Comparison of ENCODE assay signal across 1 cellular context in genomic region chr15:92903956-92904831, GRCh38.
TF ChIP-seq lines count a peak whose summit lies in the region.

No MANE protein-coding gene starts in this region.

TF ChIP-seq in GM12878, 131 proteins besides CTCF, POLR2A, EP300 and RAD21 (continued from another document and continues in another):
- TF ChIP-seq, protein P1, sequence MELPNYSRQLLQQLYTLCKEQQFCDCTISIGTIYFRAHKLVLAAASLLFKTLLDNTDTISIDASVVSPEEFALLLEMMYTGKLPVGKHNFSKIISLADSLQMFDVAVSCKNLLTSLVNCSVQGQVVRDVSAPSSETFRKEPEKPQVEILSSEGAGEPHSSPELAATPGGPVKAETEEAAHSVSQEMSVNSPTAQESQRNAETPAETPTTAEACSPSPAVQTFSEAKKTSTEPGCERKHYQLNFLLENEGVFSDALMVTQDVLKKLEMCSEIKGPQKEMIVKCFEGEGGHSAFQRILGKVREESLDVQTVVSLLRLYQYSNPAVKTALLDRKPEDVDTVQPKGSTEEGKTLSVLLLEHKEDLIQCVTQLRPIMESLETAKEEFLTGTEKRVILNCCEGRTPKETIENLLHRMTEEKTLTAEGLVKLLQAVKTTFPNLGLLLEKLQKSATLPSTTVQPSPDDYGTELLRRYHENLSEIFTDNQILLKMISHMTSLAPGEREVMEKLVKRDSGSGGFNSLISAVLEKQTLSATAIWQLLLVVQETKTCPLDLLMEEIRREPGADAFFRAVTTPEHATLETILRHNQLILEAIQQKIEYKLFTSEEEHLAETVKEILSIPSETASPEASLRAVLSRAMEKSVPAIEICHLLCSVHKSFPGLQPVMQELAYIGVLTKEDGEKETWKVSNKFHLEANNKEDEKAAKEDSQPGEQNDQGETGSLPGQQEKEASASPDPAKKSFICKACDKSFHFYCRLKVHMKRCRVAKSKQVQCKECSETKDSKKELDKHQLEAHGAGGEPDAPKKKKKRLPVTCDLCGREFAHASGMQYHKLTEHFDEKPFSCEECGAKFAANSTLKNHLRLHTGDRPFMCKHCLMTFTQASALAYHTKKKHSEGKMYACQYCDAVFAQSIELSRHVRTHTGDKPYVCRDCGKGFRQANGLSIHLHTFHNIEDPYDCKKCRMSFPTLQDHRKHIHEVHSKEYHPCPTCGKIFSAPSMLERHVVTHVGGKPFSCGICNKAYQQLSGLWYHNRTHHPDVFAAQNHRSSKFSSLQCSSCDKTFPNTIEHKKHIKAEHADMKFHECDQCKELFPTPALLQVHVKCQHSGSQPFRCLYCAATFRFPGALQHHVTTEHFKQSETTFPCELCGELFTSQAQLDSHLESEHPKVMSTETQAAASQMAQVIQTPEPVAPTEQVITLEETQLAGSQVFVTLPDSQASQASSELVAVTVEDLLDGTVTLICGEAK (IDR thresholded peaks at IDR 0.05; ENCODE audit: borderline replicate concordance) = peak; percentile 81
- no peak for TF ChIP-seq MYB (IDR thresholded peaks at IDR 0.05; ENCODE audit: borderline replicate concordance, low read depth, low read length)
- peak; percentile 58; the same call in 1 of the 2 replicates for TF ChIP-seq DPF2 (IDR thresholded peaks at IDR 0.05)
- peak; percentile 97 for TF ChIP-seq IKZF1 (conservative IDR thresholded peaks at IDR 0.05)
- TF ChIP-seq, protein P2, sequence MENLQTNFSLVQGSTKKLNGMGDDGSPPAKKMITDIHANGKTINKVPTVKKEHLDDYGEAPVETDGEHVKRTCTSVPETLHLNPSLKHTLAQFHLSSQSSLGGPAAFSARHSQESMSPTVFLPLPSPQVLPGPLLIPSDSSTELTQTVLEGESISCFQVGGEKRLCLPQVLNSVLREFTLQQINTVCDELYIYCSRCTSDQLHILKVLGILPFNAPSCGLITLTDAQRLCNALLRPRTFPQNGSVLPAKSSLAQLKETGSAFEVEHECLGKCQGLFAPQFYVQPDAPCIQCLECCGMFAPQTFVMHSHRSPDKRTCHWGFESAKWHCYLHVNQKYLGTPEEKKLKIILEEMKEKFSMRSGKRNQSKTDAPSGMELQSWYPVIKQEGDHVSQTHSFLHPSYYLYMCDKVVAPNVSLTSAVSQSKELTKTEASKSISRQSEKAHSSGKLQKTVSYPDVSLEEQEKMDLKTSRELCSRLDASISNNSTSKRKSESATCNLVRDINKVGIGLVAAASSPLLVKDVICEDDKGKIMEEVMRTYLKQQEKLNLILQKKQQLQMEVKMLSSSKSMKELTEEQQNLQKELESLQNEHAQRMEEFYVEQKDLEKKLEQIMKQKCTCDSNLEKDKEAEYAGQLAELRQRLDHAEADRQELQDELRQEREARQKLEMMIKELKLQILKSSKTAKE (IDR thresholded peaks at IDR 0.05; ENCODE audit: low read depth, poor library complexity, severe bottlenecking) = peak; percentile 31
- TF ChIP-seq E2F4 (IDR thresholded peaks at IDR 0.05; ENCODE audit: low read depth, low read length) = no peak
- TF ChIP-seq NR2C1 (IDR thresholded peaks at IDR 0.05) = peak; percentile 95
- no peak for TF ChIP-seq SUPT20H (IDR thresholded peaks at IDR 0.05; ENCODE audit: borderline replicate concordance, control insufficient read depth, low read depth, low read length)
- no peak for TF ChIP-seq CUX1 (IDR thresholded peaks at IDR 0.05; ENCODE audit: insufficient replicate concordance, low read depth, low read length)
- TF ChIP-seq ESRRA (IDR thresholded peaks at IDR 0.05; ENCODE audit: low read length) = peak; percentile 59; the same call in 1 of the 2 replicates
- TF ChIP-seq CREB1 (IDR thresholded peaks at IDR 0.05; ENCODE audit: low read depth) = peak; percentile 99
- TF ChIP-seq KDM1A (IDR thresholded peaks at IDR 0.05; ENCODE audit: borderline replicate concordance) = no peak
- no peak for TF ChIP-seq JUNB (IDR thresholded peaks at IDR 0.05)
- TF ChIP-seq, protein P3, sequence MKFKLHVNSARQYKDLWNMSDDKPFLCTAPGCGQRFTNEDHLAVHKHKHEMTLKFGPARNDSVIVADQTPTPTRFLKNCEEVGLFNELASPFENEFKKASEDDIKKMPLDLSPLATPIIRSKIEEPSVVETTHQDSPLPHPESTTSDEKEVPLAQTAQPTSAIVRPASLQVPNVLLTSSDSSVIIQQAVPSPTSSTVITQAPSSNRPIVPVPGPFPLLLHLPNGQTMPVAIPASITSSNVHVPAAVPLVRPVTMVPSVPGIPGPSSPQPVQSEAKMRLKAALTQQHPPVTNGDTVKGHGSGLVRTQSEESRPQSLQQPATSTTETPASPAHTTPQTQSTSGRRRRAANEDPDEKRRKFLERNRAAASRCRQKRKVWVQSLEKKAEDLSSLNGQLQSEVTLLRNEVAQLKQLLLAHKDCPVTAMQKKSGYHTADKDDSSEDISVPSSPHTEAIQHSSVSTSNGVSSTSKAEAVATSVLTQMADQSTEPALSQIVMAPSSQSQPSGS (IDR thresholded peaks at IDR 0.05; ENCODE audit: low read length) = peak; percentile 72
- TF ChIP-seq TCF7 (IDR thresholded peaks at IDR 0.05; ENCODE audit: borderline replicate concordance) = no peak; the same call in 1 of the 2 replicates
- TF ChIP-seq SPI1 (IDR thresholded peaks at IDR 0.05; ENCODE audit: borderline replicate concordance, insufficient read depth, low read depth, low read length) = peak; percentile 9; the same call in 1 of the 2 replicates
- peak; percentile 57; the same call in 1 of the 2 replicates for TF ChIP-seq SIN3A (IDR thresholded peaks at IDR 0.05; ENCODE audit: low read depth, low read length)
- peak; percentile 44 for TF ChIP-seq HCFC1 (IDR thresholded peaks at IDR 0.05; ENCODE audit: low read length)
- TF ChIP-seq NRF1 (conservative IDR thresholded peaks at IDR 0.05; ENCODE audit: low read depth, low read length) = peak; percentile 70
- TF ChIP-seq SMAD1 (IDR thresholded peaks at IDR 0.05; ENCODE audit: low read depth, partially characterized antibody) = peak; percentile 38
- no peak for TF ChIP-seq EZH2 (IDR thresholded peaks at IDR 0.05; ENCODE audit: borderline replicate concordance, control insufficient read depth, low read depth, low read length)
- TF ChIP-seq NFXL1 (IDR thresholded peaks at IDR 0.05; ENCODE audit: borderline replicate concordance) = no peak
- TF ChIP-seq, protein P4, sequence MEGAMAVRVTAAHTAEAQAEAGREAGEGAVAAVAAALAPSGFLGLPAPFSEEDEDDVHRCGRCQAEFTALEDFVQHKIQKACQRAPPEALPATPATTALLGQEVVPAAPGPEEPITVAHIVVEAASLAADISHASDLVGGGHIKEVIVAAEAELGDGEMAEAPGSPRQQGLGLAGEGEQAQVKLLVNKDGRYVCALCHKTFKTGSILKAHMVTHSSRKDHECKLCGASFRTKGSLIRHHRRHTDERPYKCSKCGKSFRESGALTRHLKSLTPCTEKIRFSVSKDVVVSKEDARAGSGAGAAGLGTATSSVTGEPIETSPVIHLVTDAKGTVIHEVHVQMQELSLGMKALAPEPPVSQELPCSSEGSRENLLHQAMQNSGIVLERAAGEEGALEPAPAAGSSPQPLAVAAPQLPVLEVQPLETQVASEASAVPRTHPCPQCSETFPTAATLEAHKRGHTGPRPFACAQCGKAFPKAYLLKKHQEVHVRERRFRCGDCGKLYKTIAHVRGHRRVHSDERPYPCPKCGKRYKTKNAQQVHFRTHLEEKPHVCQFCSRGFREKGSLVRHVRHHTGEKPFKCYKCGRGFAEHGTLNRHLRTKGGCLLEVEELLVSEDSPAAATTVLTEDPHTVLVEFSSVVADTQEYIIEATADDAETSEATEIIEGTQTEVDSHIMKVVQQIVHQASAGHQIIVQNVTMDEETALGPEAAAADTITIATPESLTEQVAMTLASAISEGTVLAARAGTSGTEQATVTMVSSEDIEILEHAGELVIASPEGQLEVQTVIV (IDR thresholded peaks at IDR 0.05; ENCODE audit: borderline replicate concordance, partially characterized antibody) = peak; percentile 66
- peak; percentile 97 for TF ChIP-seq CREM (IDR thresholded peaks at IDR 0.05; ENCODE audit: low read depth)
- TF ChIP-seq RELA (IDR thresholded peaks at IDR 0.05; ENCODE audit: borderline replicate concordance, partially characterized antibody) = peak; percentile 97
- peak; percentile 90 for TF ChIP-seq NR2F1 (conservative IDR thresholded peaks at IDR 0.05)
- peak; percentile 30 for TF ChIP-seq MEF2B (IDR thresholded peaks at IDR 0.05; ENCODE audit: partially characterized antibody, poor library complexity, severe bottlenecking)
- TF ChIP-seq BRCA1 (IDR thresholded peaks at IDR 0.05; ENCODE audit: low read depth, low read length) = 0 out of 2 replicates have a peak, but pooled peaks have one; percentile 21
- TF ChIP-seq EGR1 (IDR thresholded peaks at IDR 0.05; ENCODE audit: borderline replicate concordance in 1 of 2, low read depth in 2 of 2, low read length in 2 of 2) = peak; percentile 33 to 72; a peak in 1 of 3 replicates
- no peak for TF ChIP-seq FOXK2 (IDR thresholded peaks at IDR 0.05)
- no peak for TF ChIP-seq RBBP5 (conservative IDR thresholded peaks at IDR 0.05)
- no peak for TF ChIP-seq SIX5 (IDR thresholded peaks at IDR 0.05; ENCODE audit: low read depth, low read length, severe bottlenecking)
- TF ChIP-seq, protein P5, sequence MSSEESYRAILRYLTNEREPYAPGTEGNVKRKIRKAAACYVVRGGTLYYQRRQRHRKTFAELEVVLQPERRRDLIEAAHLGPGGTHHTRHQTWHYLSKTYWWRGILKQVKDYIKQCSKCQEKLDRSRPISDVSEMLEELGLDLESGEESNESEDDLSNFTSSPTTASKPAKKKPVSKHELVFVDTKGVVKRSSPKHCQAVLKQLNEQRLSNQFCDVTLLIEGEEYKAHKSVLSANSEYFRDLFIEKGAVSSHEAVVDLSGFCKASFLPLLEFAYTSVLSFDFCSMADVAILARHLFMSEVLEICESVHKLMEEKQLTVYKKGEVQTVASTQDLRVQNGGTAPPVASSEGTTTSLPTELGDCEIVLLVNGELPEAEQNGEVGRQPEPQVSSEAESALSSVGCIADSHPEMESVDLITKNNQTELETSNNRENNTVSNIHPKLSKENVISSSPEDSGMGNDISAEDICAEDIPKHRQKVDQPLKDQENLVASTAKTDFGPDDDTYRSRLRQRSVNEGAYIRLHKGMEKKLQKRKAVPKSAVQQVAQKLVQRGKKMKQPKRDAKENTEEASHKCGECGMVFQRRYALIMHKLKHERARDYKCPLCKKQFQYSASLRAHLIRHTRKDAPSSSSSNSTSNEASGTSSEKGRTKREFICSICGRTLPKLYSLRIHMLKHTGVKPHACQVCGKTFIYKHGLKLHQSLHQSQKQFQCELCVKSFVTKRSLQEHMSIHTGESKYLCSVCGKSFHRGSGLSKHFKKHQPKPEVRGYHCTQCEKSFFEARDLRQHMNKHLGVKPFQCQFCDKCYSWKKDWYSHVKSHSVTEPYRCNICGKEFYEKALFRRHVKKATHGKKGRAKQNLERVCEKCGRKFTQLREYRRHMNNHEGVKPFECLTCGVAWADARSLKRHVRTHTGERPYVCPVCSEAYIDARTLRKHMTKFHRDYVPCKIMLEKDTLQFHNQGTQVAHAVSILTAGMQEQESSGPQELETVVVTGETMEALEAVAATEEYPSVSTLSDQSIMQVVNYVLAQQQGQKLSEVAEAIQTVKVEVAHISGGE (CRISPR knock-in tag; IDR thresholded peaks at IDR 0.05) = no peak
- peak; percentile 93 to 94 for TF ChIP-seq IKZF2 (IDR thresholded peaks at IDR 0.05)
